ENCODE assay signal across 8 cellular contexts in the genomic region with DNA sequence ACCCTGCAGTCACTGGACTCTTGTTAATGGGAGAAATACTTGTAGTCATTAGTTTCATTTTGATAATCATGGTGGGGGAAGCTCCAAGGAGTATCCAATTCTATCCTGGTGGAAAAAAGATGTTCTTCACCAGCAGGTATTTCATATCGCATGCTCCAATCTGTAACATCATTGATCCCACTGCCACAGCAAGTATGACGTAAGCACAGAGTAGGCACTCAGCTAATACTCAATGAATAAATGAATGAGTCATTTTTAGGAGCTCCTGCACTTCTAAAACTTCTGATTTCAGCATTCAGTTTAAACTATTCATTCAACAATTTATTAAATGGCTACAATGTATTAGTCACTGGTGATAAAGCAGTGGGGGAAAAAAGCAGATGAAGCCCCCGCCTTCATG. TPM values are rescaled to one million over a fixed set of nuclear protein-coding genes. Genes with fewer than 3 reads are reported as not detected.
"Had no signal": no experiment of that assay in that cellular context is flagged by ENCODE, and none has a peak within 500 bp of the region (broad histone marks: within the 10 kb centered on the region; RNA-seq: fewer than 3 reads in every experiment).

No MANE protein-coding gene starts in this region.

- DNase-seq: GDM1, GF-D8 had no signal

- FAIRE-seq: G401.6, GM12878, GM12891, GM12892, GM18507, GM19239 had no signal

- ATAC-seq: GM12878 had no signal

- H3K4me3 ChIP-seq: GM12878 had no signal

RNA-seq across cellular contexts. Expression of a gene that starts 30.3 kb away (rescaled TPM):
- total RNA-seq: GM12878 had no signal

RNA-seq across cellular contexts. Expression of a gene that starts 58.1 kb away (rescaled TPM):
- total RNA-seq: GM12878 had no signal
- polyA plus RNA-seq: GM12878 had no signal
